Comparison of ENCODE assay signal across 10 cellular contexts in genomic region chr9:98867434-98868168, GRCh38.
DNase-seq lines count a peak whose midpoint lies in the region; ATAC-seq and TF ChIP-seq lines count a peak whose summit lies in the region.
"Had no signal": no experiment of that assay in that cellular context is flagged by ENCODE, and none has a peak within 500 bp of the region (broad histone marks: within the 10 kb centered on the region; RNA-seq: fewer than 3 reads in every experiment).

No MANE protein-coding gene starts in this region.

- BruUV-seq in Calu3 (replicated peaks; lab: Mats Ljungman, UMichigan): no TSS peak

- peaks cover 23% of the 10 kb centered on the region for H3K27me3 Mint-ChIP-seq in Calu3 (ENCODE audit: unreplicated experiment)
- H3K27me3 Mint-ChIP-seq in osteocyte (ENCODE audit: unreplicated experiment): peaks cover 59% of the 10 kb centered on the region

- in situ Hi-C loops in GM13976 (cut with MboI; ENCODE audit: low sequenced_read_pairs, unreplicated experiment): no loop called here

- intact Hi-C loops in Calu3 (cut with micrococcal nuclease; ENCODE audit: unreplicated experiment): no loop called here

- no peaks in the 10 kb centered on the region for H3K9me3 ChIP-seq in esophagus (ENCODE audit: control insufficient read depth in 2 of 2, insufficient read depth in 1 of 2, low read depth in 1 of 2, low read length in 1 of 2)

- H3K4me1 Mint-ChIP-seq in Calu3 (ENCODE audit: low read depth, unreplicated experiment) (peaks cover 12% of the 10 kb centered on the region), osteocyte (ENCODE audit: unreplicated experiment) (peaks cover 10% of the 10 kb centered on the region)
- H3K4me1 Mint-ChIP-seq: memory B cell had no signal

- ATAC-seq in GM21515 (IDR thresholded peaks at IDR 0.05; ENCODE audit: unreplicated experiment) (no peak), GM18519 (IDR thresholded peaks at IDR 0.05; ENCODE audit: low FRiP score, unreplicated experiment) (no peak)

- H3K9me3 Mint-ChIP-seq in Calu3 (ENCODE audit: low read depth, unreplicated experiment): peaks cover 2% of the 10 kb centered on the region
- H3K9me3 Mint-ChIP-seq in osteocyte (ENCODE audit: unreplicated experiment): peaks cover 4% of the 10 kb centered on the region
- H3K9me3 Mint-ChIP-seq: memory B cell had no signal

- H3K4me3 Mint-ChIP-seq in Calu3 (ENCODE audit: low read depth, unreplicated experiment): no peak overlapping the region
- no peak overlapping the region for H3K4me3 Mint-ChIP-seq in osteocyte (ENCODE audit: unreplicated experiment)
- H3K4me3 Mint-ChIP-seq: memory B cell had no signal

- no peaks in the 10 kb centered on the region for H3K4me1 ChIP-seq in esophagus (ENCODE audit: control insufficient read depth in 2 of 2, insufficient read depth in 2 of 2, low read length in 1 of 2)

- no peaks in the 10 kb centered on the region for H3K36me3 Mint-ChIP-seq in Calu3 (ENCODE audit: insufficient read depth, unreplicated experiment)
- no peaks in the 10 kb centered on the region for H3K36me3 Mint-ChIP-seq in osteocyte (ENCODE audit: unreplicated experiment)
- H3K36me3 Mint-ChIP-seq: memory B cell had no signal

- CTCF ChIA-PET in Calu3 (lab: Charles Lee): no interaction called here

- no peaks in the 10 kb centered on the region for H3K27me3 ChIP-seq in esophagus (ENCODE audit: control insufficient read depth in 1 of 2, insufficient read depth in 2 of 2, low read length in 2 of 2)

- H3K27ac ChIP-seq in esophagus (ENCODE audit: low read depth in 2 of 2, low read length in 1 of 2): peak overlapping the region; percentile 43 to 47

- H3K4me3 ChIP-seq in esophagus (ENCODE audit: low read depth in 1 of 2, low read length in 2 of 2): no peak overlapping the region

- WGBS in esophagus, 2 donors: 41 to 45% methylated on average over 4 of the region's 4 CpGs

- DNase-seq in Calu3 (no peak), NOMO-1 treated with DMSO at 0.1 percent for 48 hours (lab: John Stamatoyannopoulos, UW; ENCODE audit: unreplicated experiment) (peak; percentile 79), osteocyte (ENCODE audit: extremely low spot score, unreplicated experiment) (no peak), GM13976 (ENCODE audit: low spot score) (no peak), NCI-H2107 (lab: John Stamatoyannopoulos, UW) (no peak)
- DNase-seq: activated CD4-positive, alpha-beta T cell treated with anti-CD3 and anti-CD28 coated beads for 1 hour had no signal

- H3K36me3 ChIP-seq in esophagus (ENCODE audit: control insufficient read depth in 2 of 2, insufficient read depth in 2 of 2, low read length in 1 of 2): no peaks in the 10 kb centered on the region

- TF ChIP-seq CTCF in Calu3 (IDR thresholded peaks at IDR 0.05; ENCODE audit: unreplicated experiment): no peak
- TF ChIP-seq CTCF in osteocyte (IDR thresholded peaks at IDR 0.05): no peak
- no peak for TF ChIP-seq CTCF in GM13976 (IDR thresholded peaks at IDR 0.05; ENCODE audit: borderline replicate concordance, control extremely low read depth, extremely low read depth, insufficient read depth, missing control alignments)

- H3K27ac Mint-ChIP-seq in Calu3 (ENCODE audit: unreplicated experiment): peak overlapping the region; percentile 72
- peak overlapping the region; percentile 76 for H3K27ac Mint-ChIP-seq in osteocyte (ENCODE audit: unreplicated experiment)
- H3K27ac Mint-ChIP-seq: memory B cell had no signal
